In the genomic region with DNA sequence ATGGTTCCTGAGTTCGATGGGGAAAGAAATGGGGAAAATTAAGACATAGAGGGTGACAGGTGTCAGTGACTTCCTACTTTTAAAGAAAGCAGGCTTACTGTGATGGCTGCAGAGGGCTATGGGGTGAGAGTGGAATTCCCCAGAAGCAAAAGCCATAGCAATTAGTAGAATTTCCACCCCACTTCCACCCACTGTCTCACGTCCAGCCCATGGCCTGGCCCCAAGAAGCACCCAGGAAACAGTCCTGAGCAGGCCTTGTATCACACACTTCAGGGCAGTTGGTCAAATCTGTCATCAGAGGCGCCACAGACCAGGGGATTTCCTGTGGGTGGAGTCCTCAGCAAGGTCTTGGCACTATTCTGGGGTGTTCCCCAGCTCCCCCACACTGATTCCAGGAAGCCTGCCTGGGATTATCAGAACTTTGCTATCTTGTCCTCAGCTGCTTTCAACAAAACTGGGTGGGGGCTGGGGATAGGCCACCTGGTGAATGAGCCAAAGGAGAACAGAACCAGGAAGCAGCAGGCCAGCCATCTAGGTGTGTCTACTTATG, we compare ENCODE assay signal across 8 cellular contexts.
DNase-seq lines count a peak whose midpoint lies in the region; ATAC-seq and TF ChIP-seq lines count a peak whose summit lies in the region.

No MANE protein-coding gene starts in this region.

- H3K4me1 Mint-ChIP-seq in activated CD8-positive, alpha-beta memory T cell treated with anti-CD3 and anti-CD28 coated beads, Interleukin-2, amount 10 ng/mL, durations not matched to agents 7 days and 5 days, result peaks cover 82% of the 10 kb centered on the region
- peaks cover 4% of the 10 kb centered on the region for H3K4me1 Mint-ChIP-seq in chondrocyte (ENCODE audit: low read depth)

- H3K27ac Mint-ChIP-seq in activated CD8-positive, alpha-beta memory T cell treated with anti-CD3 and anti-CD28 coated beads, Interleukin-2, amount 10 ng/mL, durations not matched to agents 7 days and 5 days, result peak overlapping the region; percentile 94
- H3K27ac Mint-ChIP-seq in chondrocyte (ENCODE audit: unreplicated experiment), result no peak overlapping the region

- H3K9me3 Mint-ChIP-seq in activated CD8-positive, alpha-beta memory T cell treated with anti-CD3 and anti-CD28 coated beads, Interleukin-2, amount 10 ng/mL, durations not matched to agents 7 days and 5 days (ENCODE audit: low read depth), result no peaks in the 10 kb centered on the region
- peaks cover 2% of the 10 kb centered on the region for H3K9me3 Mint-ChIP-seq in chondrocyte (ENCODE audit: low read depth)

- H3K4me3 Mint-ChIP-seq in activated CD8-positive, alpha-beta memory T cell treated with anti-CD3 and anti-CD28 coated beads, Interleukin-2, amount 10 ng/mL, durations not matched to agents 7 days and 5 days, result peak overlapping the region; percentile 32
- no peak overlapping the region for H3K4me3 Mint-ChIP-seq in chondrocyte (ENCODE audit: unreplicated experiment)

- CTCF ChIA-PET in activated CD8-positive, alpha-beta memory T cell treated with anti-CD3 and anti-CD28 coated beads, Interleukin-2, amount 10 ng/mL, durations not matched to agents 7 days and 5 days (lab: Charles Lee), result interaction anchor here (1.8 to 7.9 kb wide), 7 partner anchors 11 to 124 kb away, joined by 6 to 63 read pairs (median 15); a partner anchor contains a TSS

- intact Hi-C loops in left ventricle myocardium superior (cut with micrococcal nuclease), result no loop called here
- intact Hi-C loops in Right ventricle myocardium superior (cut with DNase I), result no loop called here
- intact Hi-C loops in stomach (cut with DNase I; ENCODE audit: low total_unique reads), result no loop called here

- H3K27me3 ChIP-seq in stomach, result no peaks in the 10 kb centered on the region

- 36 to 59% (median 51%) methylated on average over 3 of the region's 3 CpGs for WGBS in stomach, 5 donors

- ATAC-seq in left ventricle myocardium superior (peak; percentile 27), Right ventricle myocardium superior (ENCODE audit: poor library complexity) (no peak), HG03378 (IDR thresholded peaks at IDR 0.05; ENCODE audit: unreplicated experiment) (peak; percentile 78)
- ATAC-seq in activated CD8-positive, alpha-beta memory T cell treated with anti-CD3 and anti-CD28 coated beads, Interleukin-2, amount 10 ng/mL, durations not matched to agents 7 days and 5 days, result peak; percentile 85

- TF ChIP-seq CTCF in stomach (IDR thresholded peaks at IDR 0.05), result no peak
- no peak for TF ChIP-seq CTCF in chondrocyte (IDR thresholded peaks at IDR 0.05)

- no peaks in the 10 kb centered on the region for H3K4me1 ChIP-seq in stomach

- H3K27me3 Mint-ChIP-seq in activated CD8-positive, alpha-beta memory T cell treated with anti-CD3 and anti-CD28 coated beads, Interleukin-2, amount 10 ng/mL, durations not matched to agents 7 days and 5 days, result no peaks in the 10 kb centered on the region
- H3K27me3 Mint-ChIP-seq in chondrocyte (ENCODE audit: low read depth), result peaks cover 6% of the 10 kb centered on the region

- no peak for DNase-seq in left ventricle myocardium superior
- no peak for DNase-seq in Right ventricle myocardium superior
- DNase-seq in activated CD8-positive, alpha-beta memory T cell treated with anti-CD3 and anti-CD28 coated beads, Interleukin-2, amount 10 ng/mL, durations not matched to agents 7 days and 5 days, result peak; percentile 95
- peak; percentile 57 for DNase-seq in stimulated activated CD4-positive, alpha-beta T cell treated with anti-CD3 and anti-CD28 coated beads, Interleukin-12 subunit alpha, Interleukin-12 subunit beta, amount 100 ng/mL, for 4 hours
- no peak for DNase-seq in stomach
- DNase-seq in NCI-H1105 treated with DMSO at 0.1 percent for 48 hours (lab: John Stamatoyannopoulos, UW), result no peak
- no peak for DNase-seq in chondrocyte (ENCODE audit: low spot score)

- TF ChIP-seq POLR2A in stomach (IDR thresholded peaks at IDR 0.05), result no peak

- H3K36me3 Mint-ChIP-seq in activated CD8-positive, alpha-beta memory T cell treated with anti-CD3 and anti-CD28 coated beads, Interleukin-2, amount 10 ng/mL, durations not matched to agents 7 days and 5 days, result peaks cover 23% of the 10 kb centered on the region
- H3K36me3 Mint-ChIP-seq in chondrocyte (ENCODE audit: low read depth), result no peaks in the 10 kb centered on the region

- TF ChIP-seq EP300 in stomach (IDR thresholded peaks at IDR 0.05), result no peak

- H3K27ac ChIP-seq in stomach, result no peak overlapping the region

- no peak overlapping the region for H3K4me3 ChIP-seq in stomach

- no peaks in the 10 kb centered on the region for H3K9me3 ChIP-seq in stomach

- no peaks in the 10 kb centered on the region for H3K36me3 ChIP-seq in stomach

Comparison
In these comparisons a context has a peak if more than half of its experiments do, and no peak if none do; other contexts are left out.
1. DNase-seq: peak in activated CD8-positive, alpha-beta memory T cell treated with anti-CD3 and anti-CD28 coated beads, Interleukin-2, amount 10 ng/mL, durations not matched to agents 7 days and 5 days (single experiment) and stimulated activated CD4-positive, alpha-beta T cell treated with anti-CD3 and anti-CD28 coated beads, Interleukin-12 subunit alpha, Interleukin-12 subunit beta, amount 100 ng/mL, for 4 hours (single experiment); none in left ventricle myocardium superior (single experiment), Right ventricle myocardium superior (single experiment), stomach (single experiment), NCI-H1105 treated with DMSO at 0.1 percent for 48 hours (single experiment) and chondrocyte (single experiment).